In genomic region chr3:155196131-155197075, GRCh38 we compare ENCODE assay signal across 20 cellular contexts.
DNase-seq lines count a peak whose midpoint lies in the region; ATAC-seq and TF ChIP-seq lines count a peak whose summit lies in the region.
"Had no signal": no experiment of that assay in that cellular context is flagged by ENCODE, and none has a peak within 500 bp of the region (broad histone marks: within the 10 kb centered on the region; RNA-seq: fewer than 3 reads in every experiment).

No MANE protein-coding gene starts in this region.

- H3K27me3 ChIP-seq in BLaER1 (no peaks in the 10 kb centered on the region), adipocyte (replicated peaks; ENCODE audit: control insufficient read depth, insufficient read depth, low read length) (no peaks in the 10 kb centered on the region), mesenchymal stem cell (ENCODE audit: control insufficient read depth in 1 of 2, insufficient read depth in 1 of 2, low read length in 2 of 2) (no peaks in the 10 kb centered on the region), thyroid gland (no peaks in the 10 kb centered on the region)
- H3K27me3 ChIP-seq: BE2C, SJSA1 had no signal

- no peak for TF ChIP-seq CTCF in thyroid gland (IDR thresholded peaks at IDR 0.05)

- no peak overlapping the region for H2AK5ac ChIP-seq in mesenchymal stem cell (ENCODE audit: low read length, severe bottlenecking)

- 0 out of 2 replicates have a peak, but pooled peaks cover under 1% of the 10 kb centered on the region for H3K9me3 ChIP-seq in BLaER1
- H3K9me3 ChIP-seq in adipocyte (ENCODE audit: control insufficient read depth, low read length), result no peaks in the 10 kb centered on the region
- H3K9me3 ChIP-seq in mesenchymal stem cell (ENCODE audit: control insufficient read depth, low read length), result no peaks in the 10 kb centered on the region
- H3K9me3 ChIP-seq in thyroid gland, result no peaks in the 10 kb centered on the region
- H3K9me3 ChIP-seq: A549, BE2C, SJSA1 had no signal

- H3K27ac ChIP-seq in BLaER1 (no peak overlapping the region), mesenchymal stem cell (ENCODE audit: low read length, poor library complexity, severe bottlenecking) (no peak overlapping the region), thyroid gland (no peak overlapping the region)
- H3K27ac ChIP-seq: A549, SJSA1 had no signal

- TF ChIP-seq POLR2A in thyroid gland (IDR thresholded peaks at IDR 0.05), result no peak

- H4K20me1 ChIP-seq in BLaER1, result no peaks in the 10 kb centered on the region

- H3K4me1 ChIP-seq in BLaER1 (peaks cover 15% of the 10 kb centered on the region), adipocyte (ENCODE audit: control insufficient read depth, insufficient read depth, low read length) (peaks cover 38% of the 10 kb centered on the region), mesenchymal stem cell (ENCODE audit: control insufficient read depth, insufficient read depth, low read depth, low read length) (no peaks in the 10 kb centered on the region), thyroid gland (peaks cover 0 to 16% of the 10 kb centered on the region in 2 donors)
- H3K4me1 ChIP-seq: A549, BE2C, SJSA1 had no signal

- intact Hi-C loops in thyroid gland (cut with DNase I), result no loop called here

- H3K4me2 ChIP-seq in BLaER1, result 0 out of 2 replicates have a peak overlapping the region, but pooled peaks have one; percentile 7
- no peak overlapping the region for H3K4me2 ChIP-seq in mesenchymal stem cell (ENCODE audit: low read length, poor library complexity, severe bottlenecking)
- H3K4me2 ChIP-seq: A549 had no signal

- peak overlapping the region in 1 of 2 experiments; percentile 43 for H2BK12ac ChIP-seq in mesenchymal stem cell (ENCODE audit: low read length in 2 of 2)

- H3K23ac ChIP-seq in mesenchymal stem cell (ENCODE audit: low read length in 2 of 2), result no peak overlapping the region

- H2BK5ac ChIP-seq in mesenchymal stem cell (ENCODE audit: low read depth, low read length, poor library complexity, severe bottlenecking), result no peak overlapping the region

- no peaks in the 10 kb centered on the region for H3K79me1 ChIP-seq in mesenchymal stem cell (replicated peaks; ENCODE audit: low read length, poor library complexity, severe bottlenecking)

- H4K91ac ChIP-seq in mesenchymal stem cell (ENCODE audit: low read length), result no peak overlapping the region

- H2AFZ ChIP-seq in mesenchymal stem cell (ENCODE audit: low read depth, low read length), result peak overlapping the region; percentile 32

- H3K9ac ChIP-seq in BLaER1 (no peak overlapping the region), adipocyte (ENCODE audit: low read length) (peak overlapping the region; percentile 50), mesenchymal stem cell (ENCODE audit: low read length) (no peak overlapping the region)

- H3K14ac ChIP-seq in mesenchymal stem cell (ENCODE audit: low read length in 2 of 2), result no peak overlapping the region

- H3K4me3 ChIP-seq in BLaER1 (no peak overlapping the region), adipocyte (ENCODE audit: low read length) (no peak overlapping the region), mesenchymal stem cell (ENCODE audit: insufficient read depth in 1 of 2, low read depth in 1 of 2, low read length in 2 of 2) (no peak overlapping the region), thyroid gland (replicated peaks in 1 of 3) (no peak overlapping the region)
- H3K4me3 ChIP-seq: A549, SJSA1 had no signal

- no peak overlapping the region for H2BK15ac ChIP-seq in mesenchymal stem cell (ENCODE audit: low read depth, poor library complexity, severe bottlenecking)

- H2BK120ac ChIP-seq in mesenchymal stem cell (ENCODE audit: low read depth, low read length), result no peak overlapping the region

- DNase-seq in adipocyte (ENCODE audit: low read depth) (no peak), mesenchymal stem cell (no peak), retina (peak; percentile 45), NCI-H1092 (lab: John Stamatoyannopoulos, UW) (no peak), thyroid gland (no peak)
- no peak for DNase-seq in stimulated activated naive CD8-positive, alpha-beta T cell treated with anti-CD3 and anti-CD28 coated beads, Interleukin-15, Interleukin-2, amounts not matched to agents 100 U/mL and 50 U/mL, for 24 hours
- DNase-seq in stimulated activated CD4-positive, alpha-beta T cell treated with anti-CD3 and anti-CD28 coated beads, Interleukin-2, amount 100 ng/mL, for 48 hours, result no peak
- DNase-seq: BE2C, EL, HCEC 1CT, Kasumi-1, NCI-H1417, NCI-H1930, NCI-H2171, NCI-H510A treated with DMSO at 0.1 percent for 48 hours, OCI-M1, RPMI8226 had no signal

- H3K18ac ChIP-seq in mesenchymal stem cell (ENCODE audit: low read depth in 1 of 2, low read length in 2 of 2), result no peak overlapping the region

- H3K36me3 ChIP-seq in BLaER1, result no peaks in the 10 kb centered on the region
- H3K36me3 ChIP-seq in adipocyte (ENCODE audit: control insufficient read depth, insufficient read depth, low read length, severe bottlenecking), result no peaks in the 10 kb centered on the region
- no peaks in the 10 kb centered on the region for H3K36me3 ChIP-seq in mesenchymal stem cell (ENCODE audit: control insufficient read depth in 1 of 2, insufficient read depth in 2 of 2, low read depth in 1 of 2, low read length in 2 of 2)
- no peaks in the 10 kb centered on the region for H3K36me3 ChIP-seq in thyroid gland
- H3K36me3 ChIP-seq: BE2C, SJSA1 had no signal

- WGBS in mesenchymal stem cell, result 95% methylated on average over 5 of the region's 5 CpGs
- WGBS in thyroid gland, 2 donors, result 90 to 91% methylated on average over 5 of the region's 5 CpGs

- no peak overlapping the region for H4K8ac ChIP-seq in mesenchymal stem cell (ENCODE audit: low read length)

- H3K4ac ChIP-seq in mesenchymal stem cell (ENCODE audit: low read depth in 1 of 2, low read length in 2 of 2), result no peak overlapping the region

- ATAC-seq in stimulated activated naive CD8-positive, alpha-beta T cell treated with anti-CD3 and anti-CD28 coated beads, Interleukin-15, Interleukin-2, amounts not matched to agents 100 U/mL and 50 U/mL, for 24 hours, result no peak
- ATAC-seq: A549 had no signal
